28 cellular contexts compared by ENCODE assay signal in the genomic region with DNA sequence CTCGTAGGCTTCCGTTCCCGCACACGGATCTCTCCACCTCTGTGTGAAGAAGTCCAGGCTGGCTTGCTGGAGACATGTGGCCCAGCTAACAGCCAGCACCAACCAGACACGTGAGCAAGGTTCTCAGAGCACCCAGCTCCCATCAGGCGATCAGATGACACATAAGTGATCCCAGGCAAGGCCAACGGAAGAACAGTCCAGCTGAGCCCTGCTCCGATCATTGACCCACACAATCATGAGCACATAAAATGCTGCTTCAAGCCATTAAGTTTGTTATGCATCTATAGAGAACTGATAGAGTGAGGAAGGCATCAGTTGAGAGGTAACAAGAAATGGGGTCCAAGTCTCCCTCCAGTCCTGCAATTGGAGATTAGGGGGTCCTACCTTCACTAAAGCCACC. TPM values are rescaled to one million over a fixed set of nuclear protein-coding genes. Genes with fewer than 3 reads are reported as not detected.
DNase-seq lines count a peak whose midpoint lies in the region; ATAC-seq, FAIRE-seq and TF ChIP-seq lines count a peak whose summit lies in the region.
"Had no signal": no experiment of that assay in that cellular context is flagged by ENCODE, and none has a peak within 500 bp of the region (broad histone marks: within the 10 kb centered on the region; RNA-seq: fewer than 3 reads in every experiment).

No MANE protein-coding gene starts in this region.

- 0 out of 2 replicates have a peak, but pooled peaks cover 7% of the 10 kb centered on the region for H4K20me1 ChIP-seq in K562 (replicated peaks; ENCODE audit: control insufficient read depth, insufficient read depth, low read length)

- no peak for FAIRE-seq in K562 (lab: Jason Lieb, UNC)
- FAIRE-seq: A204.1, D721Med, GM18507 had no signal

- H3K4me1 ChIP-seq in HEK293 (ENCODE audit: control insufficient read depth, insufficient read depth, low read length) (peaks cover 3% of the 10 kb centered on the region; the same call in 1 of the 2 replicates), K562 (replicated peaks in 1 of 2; ENCODE audit: control insufficient read depth in 2 of 2, insufficient read depth in 2 of 2, low read length in 2 of 2) (peaks cover 4 to 8% of the 10 kb centered on the region in 2 experiments; a peak in 3 of 5 replicates)

- no peak for TF ChIP-seq EP300 in K562 (IDR thresholded peaks at IDR 0.05; ENCODE audit: low read length)

- intact Hi-C loops in K562 (cut with micrococcal nuclease): no loop called here

- H3K36me3 ChIP-seq in HEK293 (ENCODE audit: control insufficient read depth in 2 of 2, insufficient read depth in 1 of 2, low read length in 2 of 2) (peaks cover 0 to 36% of the 10 kb centered on the region in 2 experiments; a peak in 1 of 3 replicates), K562 (ENCODE audit: control insufficient read depth, insufficient read depth, low read length) (no peaks in the 10 kb centered on the region; the same call in 2 of the 3 replicates)

- TF ChIP-seq RAD21 in K562 (CRISPR knock-in tag; conservative IDR thresholded peaks at IDR 0.05 in 1 of 2, IDR thresholded peaks at IDR 0.05 in 1 of 2): no peak

- H3K27ac ChIP-seq in HEK293 (ENCODE audit: extremely low read depth, low read depth, low read length): no peak overlapping the region
- no peak overlapping the region for H3K27ac ChIP-seq in K562 (ENCODE audit: extremely low read depth, low read depth, low read length)
- peak overlapping the region; percentile 18 for H3K27ac ChIP-seq in substantia nigra (ENCODE audit: low read depth, low read length, poor library complexity, severe bottlenecking)
- H3K27ac ChIP-seq: PC-9, SK-N-MC had no signal

- H3K9me3 Mint-ChIP-seq in nephron: peaks cover 3% of the 10 kb centered on the region

- peak overlapping the region in 2 of 3 experiments; percentile 36 to 73 for H3K27ac Mint-ChIP-seq in nephron
- H3K27ac Mint-ChIP-seq: B cell had no signal

- H3K9me3 ChIP-seq in HEK293 (ENCODE audit: control insufficient read depth, insufficient read depth, low read depth, low read length): no peaks in the 10 kb centered on the region
- no peaks in the 10 kb centered on the region for H3K9me3 ChIP-seq in K562 (replicated peaks; ENCODE audit: control insufficient read depth, insufficient read depth, low read depth, low read length)

- no peaks in the 10 kb centered on the region for H3K27me3 Mint-ChIP-seq in nephron (ENCODE audit: low read depth)
- H3K27me3 Mint-ChIP-seq: B cell had no signal

- H3K4me3 ChIP-seq in HEK293 (ENCODE audit: low read depth, low read length) (no peak overlapping the region), K562 (no peak overlapping the region)
- H3K4me3 ChIP-seq: PC-9, SK-N-MC had no signal

- CTCF ChIA-PET in HEK293 (lab: Yijun Ruan, JAX): interaction anchor here (0.5 to 2.1 kb wide), 3 partner anchors 9 to 55 kb away, joined by 3 to 6 read pairs (median 3); no protein-coding TSS in a partner anchor
- CTCF ChIA-PET in K562 (lab: Yijun Ruan, JAX; ENCODE audit: low intra/inter-chr PET ratio): no interaction called here

- 43% methylated on average over 8 of the region's 8 CpGs for WGBS in K562 (ENCODE audit: insufficient coverage, low coverage, missing lambda C conversion rate)

- H3K9me1 ChIP-seq in K562 (ENCODE audit: control insufficient read depth, insufficient read depth, low read length): no peaks in the 10 kb centered on the region

- POLR2A ChIA-PET in HEK293 (lab: Yijun Ruan, JAX) (interaction anchor here (1.0 kb wide), 1 partner anchor 15 kb away, joined by 3 read pairs; the partner anchor contains the start of gene C1orf198), K562 (lab: Yijun Ruan, JAX) (interaction anchor here (0.7 to 3.4 kb wide), 2 partner anchors 9 to 11 kb away, joined by 5 to 13 read pairs; no protein-coding TSS in a partner anchor)

- no peak for TF ChIP-seq POLR2A in K562 (conservative IDR thresholded peaks at IDR 0.05)

- H3K4me2 ChIP-seq in K562 (ENCODE audit: insufficient read depth, low read length): no peak overlapping the region
- H3K4me2 ChIP-seq: PC-9 had no signal

- peaks cover 98% of the 10 kb centered on the region for H3K4me1 Mint-ChIP-seq in nephron
- H3K4me1 Mint-ChIP-seq: CD14-positive monocyte had no signal

- no peaks in the 10 kb centered on the region for H3K79me2 ChIP-seq in K562 (ENCODE audit: control insufficient read depth, insufficient read depth, low read length)

- no peak overlapping the region for H2AFZ ChIP-seq in K562 (ENCODE audit: low read depth, low read length)
- H2AFZ ChIP-seq: PC-9 had no signal

- no peak for ATAC-seq in K562

- in situ Hi-C loops in K562 (cut with MboI): no loop called here

- H3K4me3 Mint-ChIP-seq in nephron: no peak overlapping the region
- H3K4me3 Mint-ChIP-seq: B cell, CD14-positive monocyte had no signal

- no TSS peak for BruUV-seq in K562 (replicated peaks; lab: Mats Ljungman, UMichigan)

- H3K36me3 Mint-ChIP-seq in nephron (ENCODE audit: low read depth): peaks cover 77% of the 10 kb centered on the region
- H3K36me3 Mint-ChIP-seq: CD14-positive monocyte had no signal

- peaks cover 0 to 5% of the 10 kb centered on the region in 2 experiments; a peak in 1 of 5 replicates for H3K27me3 ChIP-seq in K562 (ENCODE audit: control insufficient read depth in 2 of 2, insufficient read depth in 2 of 2, low read length in 2 of 2)

- DNase-seq in K562 (ENCODE audit: extremely low read depth in 1 of 4, low spot score in 3 of 4): no peak
- no peak for DNase-seq in substantia nigra (lab: John Stamatoyannopoulos, UW)
- DNase-seq in activated T-cell treated with anti-CD3 and anti-CD28 coated beads, Interleukin-2, amount 50 U/mL, for 48 hours: no peak
- no peak for DNase-seq in effector CD4-positive, alpha-beta T cell
- DNase-seq in NCI-H2081 (lab: John Stamatoyannopoulos, UW): no peak
- DNase-seq: DMS53, GDM1, GOT3, HCEC 1CT, KBM-7, MM.1S, NCI-H1048, NCI-H1417 treated with DMSO at 0.1 percent for 48 hours, NCI-H187 treated with DMSO at 0.1 percent for 48 hours, NCI-H226, NCI-H510A treated with DMSO at 0.1 percent for 48 hours, NCI-H748 treated with DMSO at 0.1 percent for 48 hours, PC-9, RPMI8226, SHP77 had no signal

- no peak overlapping the region for H3K9ac ChIP-seq in K562 (ENCODE audit: insufficient read depth in 1 of 2, low read depth in 2 of 2, low read length in 2 of 2)

- no peak for TF ChIP-seq CTCF in HEK293 (tag by site-specific recombination; IDR thresholded peaks at IDR 0.05)
- TF ChIP-seq CTCF in K562 (IDR thresholded peaks at IDR 0.05 in 2 of 3, conservative IDR thresholded peaks at IDR 0.05 in 1 of 3; ENCODE audit: insufficient read depth in 2 of 3, low read depth in 1 of 3, low read length in 3 of 3): no peak
- TF ChIP-seq CTCF in nephron (IDR thresholded peaks at IDR 0.05; ENCODE audit: unreplicated experiment in 3 of 3): no peak

TF ChIP-seq in HEK293, 187 proteins besides CTCF, POLR2A, EP300 and RAD21:
- TF ChIP-seq MEIS1 (CRISPR knock-in tag; IDR thresholded peaks at IDR 0.05; ENCODE audit: borderline replicate concordance) (no peak), TRIM28 (IDR thresholded peaks at IDR 0.05; ENCODE audit: borderline replicate concordance, low read length) (peak; percentile 86; the same call in 1 of the 2 replicates), SETDB1 (IDR thresholded peaks at IDR 0.05; ENCODE audit: insufficient read length, low read length) (peak; percentile 22)
TF ChIP-seq in HEK293: peak in this region for 2.

TF ChIP-seq in K562, 482 proteins besides CTCF, POLR2A, EP300 and RAD21:
- no peak for TF ChIP-seq POLR3G (IDR thresholded peaks at IDR 0.05; ENCODE audit: extremely low read depth, insufficient read length, insufficient replicate concordance)
- no peak for TF ChIP-seq DDX20 (tag; IDR thresholded peaks at IDR 0.05; ENCODE audit: low read depth)
- TF ChIP-seq, protein P1, sequence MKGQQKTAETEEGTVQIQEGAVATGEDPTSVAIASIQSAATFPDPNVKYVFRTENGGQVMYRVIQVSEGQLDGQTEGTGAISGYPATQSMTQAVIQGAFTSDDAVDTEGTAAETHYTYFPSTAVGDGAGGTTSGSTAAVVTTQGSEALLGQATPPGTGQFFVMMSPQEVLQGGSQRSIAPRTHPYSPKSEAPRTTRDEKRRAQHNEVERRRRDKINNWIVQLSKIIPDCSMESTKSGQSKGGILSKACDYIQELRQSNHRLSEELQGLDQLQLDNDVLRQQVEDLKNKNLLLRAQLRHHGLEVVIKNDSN (CRISPR knock-in tag; IDR thresholded peaks at IDR 0.05): no peak
- TF ChIP-seq IRF2 (CRISPR knock-in tag; IDR thresholded peaks at IDR 0.05): 0 out of 2 replicates have a peak, but pooled peaks have one; percentile 31
- TF ChIP-seq BRD9 (IDR thresholded peaks at IDR 0.05; ENCODE audit: low read depth, partially characterized antibody): no peak
- TF ChIP-seq ZNF174 (CRISPR knock-in tag; IDR thresholded peaks at IDR 0.05): no peak

RNA-seq across cellular contexts. Expression of gene C1orf198, which starts 15.4 kb away (rescaled TPM):
- total RNA-seq in K562 (2011; cell fraction: chromatin; rRNA removed; ENCODE audit: low replicate concordance): 4.8 and 5.8 TPM in 2 replicates
- 4.3 and 4.8 TPM in 2 replicates for total RNA-seq in K562 (2011; cell fraction: nucleolus; rRNA removed)
- total RNA-seq in K562 (2011; cell fraction: nucleoplasm; rRNA removed): 5.3 and 6.9 TPM in 2 replicates
- total RNA-seq in K562 (2014; rRNA removed) (10.8 and 11.9 TPM in 2 replicates), K562 (2014; rRNA removed; fragmentation: Illumina TruSeq; extraction: Trizol) (7.6 and 7.9 TPM in 2 replicates), K562 (2015; rRNA removed; fragmentation: Illumina TruSeq; extraction: Trizol) (9.5 and 10.2 TPM in 2 replicates), K562 (2021) (13.4 and 15.3 TPM in 2 replicates)
- polyA plus RNA-seq in K562 (2011; rRNA removed) (8.6 and 15.1 TPM in 2 replicates), K562 (2014; fragmentation: Illumina TruSeq; extraction: Trizol) (10.7 and 11.2 TPM in 2 replicates), K562 (2014; fragmentation: Nextera tagmentation; extraction: Ambion mirVana) (1 to 10 TPM; 2.0 to 2.2 TPM), K562 (2014; rRNA removed) (10.4 and 13.5 TPM in 2 replicates)
- 10.8 and 13.9 TPM in 2 replicates for polyA plus RNA-seq in K562 (2011; cell fraction: cytosol; rRNA removed)
- 5.1 and 6.2 TPM in 2 replicates for polyA plus RNA-seq in K562 (2011; cell fraction: nucleus; rRNA removed)
- polyA plus RNA-seq in K562 (2012): 7.7 and 9.1 TPM in 2 replicates
- 8.2 and 19.0 TPM in 2 replicates for polyA minus RNA-seq in K562 (2011; rRNA and poly(A)+ RNA removed)
- polyA minus RNA-seq in K562 (2011; cell fraction: cytosol; rRNA and poly(A)+ RNA removed): 8.6 and 14.5 TPM in 2 replicates
- polyA minus RNA-seq in K562 (2011; cell fraction: nucleus; rRNA and poly(A)+ RNA removed): 4.8 TPM in 2 replicates

Comparison
In these comparisons a context has a peak if more than half of its experiments do, and no peak if none do; other contexts are left out.
1. Of the 44 proteins assayed by ChIP-seq in both K562 and HEK293: peak only in K562: none; only in HEK293: SETDB1 and TRIM28; in both: none; in neither: 42.